11 cellular contexts compared by ENCODE assay signal in genomic region chr3:10251006-10251405, GRCh38. TPM values are rescaled to one million over a fixed set of nuclear protein-coding genes. Genes with fewer than 3 reads are reported as not detected.
DNase-seq lines count a peak whose midpoint lies in the region; ATAC-seq and TF ChIP-seq lines count a peak whose summit lies in the region.
"Had no signal": no experiment of that assay in that cellular context is flagged by ENCODE, and none has a peak within 500 bp of the region (broad histone marks: within the 10 kb centered on the region; RNA-seq: fewer than 3 reads in every experiment).

No MANE protein-coding gene starts in this region.

- intact Hi-C loops in PC-3 (cut with micrococcal nuclease) (no loop called here), sciatic nerve (cut with DNase I) (no loop called here)

- H3K4me3 Mint-ChIP-seq in activated CD4-positive, alpha-beta T cell treated with anti-CD3 and anti-CD28 coated beads, Interleukin-2, amount 10 ng/mL, durations not matched to agents 7 days and 5 days, result peak overlapping the region; percentile 96
- H3K4me3 Mint-ChIP-seq in endodermal cell, result peak overlapping the region; percentile 86

- no TSS peak for BruUV-seq in PC-3 (replicated peaks; lab: Mats Ljungman, UMichigan)

- H3K27me3 ChIP-seq in PC-3 (ENCODE audit: low read length) (no peaks in the 10 kb centered on the region), endodermal cell (ENCODE audit: control insufficient read depth, insufficient read depth, low read length, poor library complexity, severe bottlenecking) (no peaks in the 10 kb centered on the region)
- H3K27me3 ChIP-seq: right atrium auricular region had no signal

- DNase-seq in activated CD4-positive, alpha-beta T cell treated with anti-CD3 and anti-CD28 coated beads, Interleukin-2, amount 10 ng/mL, durations not matched to agents 7 days and 5 days, result no peak
- DNase-seq in activated CD4-positive, alpha-beta T cell treated with anti-CD3 and anti-CD28 coated beads for 48 hours, result no peak
- no peak for DNase-seq in PC-3
- no peak for DNase-seq in endodermal cell
- DNase-seq in sciatic nerve (ENCODE audit: low spot score), result peak; percentile 47
- no peak for DNase-seq in erythroblast (lab: John Stamatoyannopoulos, UW)
- DNase-seq: NCI-H524 treated with DMSO at 0.1 percent for 48 hours had no signal

- WGBS in endodermal cell (ENCODE audit: insufficient coverage in 1 of 2, insufficient read length in 1 of 2), 2 experiments, result 92 to 100% methylated on average over 3 of the region's 3 CpGs

- peaks cover 66% of the 10 kb centered on the region for H3K79me2 ChIP-seq in PC-3 (ENCODE audit: low read length)

- no peaks in the 10 kb centered on the region for H3K9me2 ChIP-seq in PC-3 (replicated peaks; ENCODE audit: low read length)

- no peaks in the 10 kb centered on the region for H3F3A ChIP-seq in PC-3 (ENCODE audit: low read length, unreplicated experiment)

- H3K9me3 ChIP-seq in PC-3 (ENCODE audit: low read length) (peaks cover 3% of the 10 kb centered on the region; the same call in 1 of the 2 replicates), endodermal cell (ENCODE audit: control insufficient read depth, low read length) (peaks cover 1% of the 10 kb centered on the region)
- H3K9me3 ChIP-seq: right atrium auricular region had no signal

- H3K4me1 ChIP-seq in PC-3 (ENCODE audit: insufficient read depth, low read length) (peaks cover 17% of the 10 kb centered on the region), endodermal cell (ENCODE audit: control insufficient read depth, insufficient read depth, low read length) (no peaks in the 10 kb centered on the region)

- peak overlapping the region; percentile 47 for H3K27ac Mint-ChIP-seq in activated CD4-positive, alpha-beta T cell treated with anti-CD3 and anti-CD28 coated beads, Interleukin-2, amount 10 ng/mL, durations not matched to agents 7 days and 5 days
- no peak overlapping the region for H3K27ac Mint-ChIP-seq in endodermal cell

- POLR2A ChIA-PET in activated CD4-positive, alpha-beta T cell treated with anti-CD3 and anti-CD28 coated beads, Interleukin-2, amount 10 ng/mL, durations not matched to agents 7 days and 5 days (lab: Charles Lee), result no interaction called here
- POLR2A ChIA-PET in PC-3 (lab: Charles Lee; ENCODE audit: unreplicated experiment), result no interaction called here

- peaks cover 67% of the 10 kb centered on the region for H3K36me3 Mint-ChIP-seq in activated CD4-positive, alpha-beta T cell treated with anti-CD3 and anti-CD28 coated beads, Interleukin-2, amount 10 ng/mL, durations not matched to agents 7 days and 5 days (ENCODE audit: low read depth)
- H3K36me3 Mint-ChIP-seq in endodermal cell (ENCODE audit: low read depth), result peaks cover 40% of the 10 kb centered on the region

- no peak for TF ChIP-seq CTCF in PC-3 (conservative IDR thresholded peaks at IDR 0.05; ENCODE audit: low read depth, low read length)
- no peak for TF ChIP-seq CTCF in endodermal cell (conservative IDR thresholded peaks at IDR 0.05)

- H3K36me3 ChIP-seq in PC-3 (ENCODE audit: low read depth, low read length) (peaks cover 12% of the 10 kb centered on the region; the same call in 1 of the 2 replicates), endodermal cell (ENCODE audit: control insufficient read depth, insufficient read depth, low read length) (peaks cover 24% of the 10 kb centered on the region)

- H3K4me2 ChIP-seq in PC-3 (ENCODE audit: low read length), result peak overlapping the region; percentile 96

- H3K4me3 ChIP-seq in PC-3 (ENCODE audit: low read length) (peak overlapping the region; percentile 97), endodermal cell (ENCODE audit: low read length) (peak overlapping the region; percentile 96)
- H3K4me3 ChIP-seq: right atrium auricular region had no signal

- ATAC-seq in PC-3, result no peak
- ATAC-seq in sciatic nerve, result no peak
- no peak for ATAC-seq in HG03025 (IDR thresholded peaks at IDR 0.05; ENCODE audit: low FRiP score, unreplicated experiment)
- ATAC-seq in GM18517 (IDR thresholded peaks at IDR 0.05; ENCODE audit: unreplicated experiment), result no peak

- peaks cover 68% of the 10 kb centered on the region for H3K4me1 Mint-ChIP-seq in activated CD4-positive, alpha-beta T cell treated with anti-CD3 and anti-CD28 coated beads, Interleukin-2, amount 10 ng/mL, durations not matched to agents 7 days and 5 days
- peaks cover 22% of the 10 kb centered on the region for H3K4me1 Mint-ChIP-seq in endodermal cell

- H3K9ac ChIP-seq in PC-3 (ENCODE audit: low read length), result no peak overlapping the region; the same call in 1 of the 2 replicates
- no peak overlapping the region for H3K9ac ChIP-seq in endodermal cell (ENCODE audit: extremely low read depth, low read length, poor library complexity, severe bottlenecking)

- CTCF ChIA-PET in activated CD4-positive, alpha-beta T cell treated with anti-CD3 and anti-CD28 coated beads, Interleukin-2, amount 10 ng/mL, durations not matched to agents 7 days and 5 days (lab: Charles Lee), result interaction anchor here (0.9 to 2.8 kb wide), 2 partner anchors 13 to 14 kb away, joined by 3 to 12 read pairs; no protein-coding TSS in a partner anchor
- CTCF ChIA-PET in PC-3 (lab: Charles Lee), result no interaction called here

- no peak overlapping the region for H3K27ac ChIP-seq in PC-3 (ENCODE audit: low read length)
- no peak overlapping the region for H3K27ac ChIP-seq in endodermal cell (ENCODE audit: low read depth, low read length)
- H3K27ac ChIP-seq: right atrium auricular region had no signal

- H3K9me3 Mint-ChIP-seq in activated CD4-positive, alpha-beta T cell treated with anti-CD3 and anti-CD28 coated beads, Interleukin-2, amount 10 ng/mL, durations not matched to agents 7 days and 5 days, result peaks cover 6% of the 10 kb centered on the region
- peaks cover 20% of the 10 kb centered on the region for H3K9me3 Mint-ChIP-seq in endodermal cell

- TF ChIP-seq POLR2A in erythroblast (IDR thresholded peaks at IDR 0.05; ENCODE audit: low read length), result no peak

- H4K20me1 ChIP-seq in PC-3 (ENCODE audit: low read length), result peaks cover 12% of the 10 kb centered on the region; the same call in 1 of the 2 replicates

- H3K27me3 Mint-ChIP-seq in activated CD4-positive, alpha-beta T cell treated with anti-CD3 and anti-CD28 coated beads, Interleukin-2, amount 10 ng/mL, durations not matched to agents 7 days and 5 days, result no peaks in the 10 kb centered on the region
- H3K27me3 Mint-ChIP-seq in endodermal cell (ENCODE audit: insufficient read depth), result peaks cover 11% of the 10 kb centered on the region

- H2AFZ ChIP-seq in PC-3 (ENCODE audit: low read length), result no peak overlapping the region

RNA-seq across cellular contexts. Expression of gene TATDN2, which starts 2.7 kb away (rescaled TPM):
- 10 to 100 TPM; 72.3 to 78.4 TPM for total RNA-seq in activated CD4-positive, alpha-beta T cell treated with anti-CD3 and anti-CD28 coated beads, Interleukin-2, amount 10 ng/mL, durations not matched to agents 7 days and 5 days
- 14.1 and 25.6 TPM in 2 replicates for total RNA-seq in PC-3 (2014; rRNA removed)
- 10 to 100 TPM; 34.0 to 34.1 TPM for total RNA-seq in endodermal cell
- 18.5 TPM for polyA plus RNA-seq in endodermal cell (2013, experiment 1 of 2)
- 16.3 TPM for polyA plus RNA-seq in endodermal cell (2013, experiment 2 of 2)
- total RNA-seq in sciatic nerve, result 31.7 TPM

RNA-seq across cellular contexts. Expression of gene GHRL, which starts 41.7 kb away (rescaled TPM):
- total RNA-seq in activated CD4-positive, alpha-beta T cell treated with anti-CD3 and anti-CD28 coated beads, Interleukin-2, amount 10 ng/mL, durations not matched to agents 7 days and 5 days, result under 1 TPM; 0.30 to 0.56 TPM
- total RNA-seq in PC-3 (2014; rRNA removed) (not detected in 2 replicates), endodermal cell (not detected), sciatic nerve (2.1 TPM)
- polyA plus RNA-seq in endodermal cell (2013, experiment 1 of 2), result 0.36 TPM
- polyA plus RNA-seq in endodermal cell (2013, experiment 2 of 2), result not detected
- total RNA-seq: kidney epithelial cell, right atrium auricular region had no signal
